In genomic region chr6:29016559-29017427, GRCh38 we compare ENCODE assay signal across 8 cellular contexts. TPM values are rescaled to one million over a fixed set of nuclear protein-coding genes. Genes with fewer than 3 reads are reported as not detected.
DNase-seq lines count a peak whose midpoint lies in the region; ATAC-seq and TF ChIP-seq lines count a peak whose summit lies in the region.

No MANE protein-coding gene starts in this region.

- peaks cover 50 to 71% of the 10 kb centered on the region in 2 donors for H3K27me3 Mint-ChIP-seq in natural killer cell (ENCODE audit: low read depth in 2 of 2)

- DNase-seq in DMS53 (lab: John Stamatoyannopoulos, UW) (peak; percentile 90), Panc1 (ENCODE audit: low read depth, low spot score) (peak; percentile 76), activated T-helper 1 cell treated with Interleukin-2 at 50 U/mL for 16 hours (ENCODE audit: low read depth) (peak; percentile 66), fibroblast of pulmonary artery (ENCODE audit: low read depth) (peak; percentile 88), natural killer cell (peak; percentile 73)
- DNase-seq in stimulated activated naive CD4-positive, alpha-beta T cell (lab: John Stamatoyannopoulos, UW), result peak; percentile 58 to 86 (median 73)

- TF ChIP-seq CTCF in Panc1 (IDR thresholded peaks at IDR 0.05), result peak; percentile 93
- TF ChIP-seq CTCF in fibroblast of pulmonary artery (IDR thresholded peaks at IDR 0.05; ENCODE audit: low read length, missing control alignments), result peak; percentile 87
- TF ChIP-seq CTCF in natural killer cell (IDR thresholded peaks at IDR 0.05), result peak; percentile 89

- no peaks in the 10 kb centered on the region for H3K36me3 Mint-ChIP-seq in natural killer cell

- POLR2A ChIA-PET in Panc1 (lab: Charles Lee), result interaction anchor here (0.6 kb wide), 1 partner anchor 32 kb away, joined by 7 read pairs; no protein-coding TSS in a partner anchor

- no peaks in the 10 kb centered on the region for H3K9me3 Mint-ChIP-seq in natural killer cell

- intact Hi-C loops in Panc1 (cut with micrococcal nuclease; ENCODE audit: unreplicated experiment) (loop anchor here (1.0 to 2.0 kb wide), 3 partner anchors 27 to 180 kb away; no protein-coding TSS in a partner anchor), natural killer cell (cut with micrococcal nuclease) (loop anchor here (1.0 kb wide), 2 partner anchors 179 to 330 kb away; no protein-coding TSS in a partner anchor)

- H3K27ac Mint-ChIP-seq in natural killer cell, result peak overlapping the region; percentile 22 to 81

- H3K36me3 ChIP-seq in Panc1 (ENCODE audit: control insufficient read depth, insufficient read depth, low read length), result no peaks in the 10 kb centered on the region

- peak overlapping the region; percentile 66 to 99 for H3K4me3 ChIP-seq in Panc1 (ENCODE audit: low read depth in 2 of 2, low read length in 2 of 2)
- H3K4me3 ChIP-seq in fibroblast of pulmonary artery (replicated peaks; ENCODE audit: low read depth, low read length), result peak overlapping the region; percentile 70

- CTCF ChIA-PET in Panc1 (lab: Charles Lee), result interaction anchor here (0.5 to 1.3 kb wide), 4 partner anchors 178 to 1793 kb away, joined by 3 to 7 read pairs (median 4); no protein-coding TSS in a partner anchor

- H3K4me1 Mint-ChIP-seq in natural killer cell, result peaks cover 17 to 19% of the 10 kb centered on the region in 2 donors

- H3K4me3 Mint-ChIP-seq in natural killer cell, result peak overlapping the region; percentile 92

- BruUV-seq in Panc1 (replicated peaks; lab: Mats Ljungman, UMichigan), result no TSS peak

- ATAC-seq in GM21576 (IDR thresholded peaks at IDR 0.05; ENCODE audit: unreplicated experiment) (peak; percentile 88), Panc1 (peak; percentile 96), natural killer cell (peak; percentile 84 to 87 (median 86))

- in situ Hi-C loops in Panc1 (cut with HindIII; ENCODE audit: low pct_unique_long_range_greater_than_20kb, low sequenced_read_pairs), result no loop called here

- no peaks in the 10 kb centered on the region for H3K4me1 ChIP-seq in Panc1 (ENCODE audit: control insufficient read depth, insufficient read depth, low read length)

- TF ChIP-seq RAD21 in Ishikawa (IDR thresholded peaks at IDR 0.05; ENCODE audit: low read depth), result peak; percentile 80

- H3K9me3 ChIP-seq in Panc1 (ENCODE audit: control insufficient read depth, insufficient read depth, low read depth, low read length), result no peaks in the 10 kb centered on the region

- no peaks in the 10 kb centered on the region for H3K27me3 ChIP-seq in Panc1 (ENCODE audit: control insufficient read depth, insufficient read depth, low read length)

- peak overlapping the region; percentile 81 for H3K27ac ChIP-seq in Panc1 (ENCODE audit: low read length)

- no peak for TF ChIP-seq EP300 in Ishikawa (IDR thresholded peaks at IDR 0.05; ENCODE audit: borderline replicate concordance)

TF ChIP-seq in Ishikawa, 13 proteins besides CTCF, POLR2A, EP300 and RAD21:
- no peak for TF ChIP-seq TEAD4 (IDR thresholded peaks at IDR 0.05)
- no peak for TF ChIP-seq YY1 (IDR thresholded peaks at IDR 0.05; ENCODE audit: low read depth)
- TF ChIP-seq TCF12 (IDR thresholded peaks at IDR 0.05; ENCODE audit: low read depth), result no peak
- no peak for TF ChIP-seq EGR1 (IDR thresholded peaks at IDR 0.05)

RNA-seq across cellular contexts. Expression of gene ZNF311, which starts 11.7 kb away (rescaled TPM):
- 0.39 TPM for total RNA-seq in Panc1 (2021; ENCODE audit: unreplicated experiment)
- polyA plus RNA-seq in Panc1 (2012; ENCODE audit: insufficient read length), result 0.29 TPM
- total RNA-seq in natural killer cell, result under 1 TPM; 0.23 to 0.29 (median 0.28) TPM

RNA-seq across cellular contexts. Expression of gene OR2W1, which starts 28.2 kb away (rescaled TPM):
- total RNA-seq in Panc1 (2021; ENCODE audit: unreplicated experiment), result not detected
- polyA plus RNA-seq in Panc1 (2012; ENCODE audit: insufficient read length), result not detected
- not detected for total RNA-seq in natural killer cell

Comparison
In these comparisons a context has a peak if more than half of its experiments do, and no peak if none do; other contexts are left out.
1. Peak in every context shown above with its lines: DNase-seq, ATAC-seq, H3K4me3 ChIP-seq and H3K27ac ChIP-seq.